In the genomic region with DNA sequence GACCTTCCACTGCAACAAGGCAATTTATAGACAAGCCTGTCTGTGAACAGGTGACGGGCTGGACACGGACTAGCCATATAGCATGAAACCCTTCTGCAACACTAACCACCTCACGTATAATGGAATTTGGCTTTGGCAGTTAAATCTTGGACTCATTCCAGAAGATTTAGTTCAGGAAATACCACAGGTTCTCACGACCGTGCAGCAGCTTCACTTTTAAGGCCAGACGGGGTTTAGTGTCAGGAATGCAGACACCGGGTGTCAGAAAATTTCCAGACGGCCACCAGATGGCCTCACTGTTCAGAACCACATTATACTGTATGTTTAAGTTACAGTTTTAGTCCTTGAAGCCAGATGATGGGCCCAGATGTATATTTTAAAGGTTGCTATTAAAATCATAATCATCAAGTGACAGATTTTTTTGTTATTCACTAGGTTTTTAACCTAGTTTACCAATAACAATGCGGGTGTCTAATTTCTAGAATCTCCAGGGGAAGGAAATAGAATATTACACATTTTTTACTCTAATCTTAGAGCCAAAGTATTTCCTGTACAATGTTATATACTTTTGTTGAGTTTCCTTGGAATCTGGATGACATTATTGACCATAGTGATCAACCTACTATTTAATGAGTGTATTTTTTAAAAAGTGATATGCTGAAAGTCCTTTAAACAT, we compare ENCODE assay signal across 8 cellular contexts.
DNase-seq lines count a peak whose midpoint lies in the region; ATAC-seq and TF ChIP-seq lines count a peak whose summit lies in the region.

No MANE protein-coding gene starts in this region.

- H3K36me3 Mint-ChIP-seq in endodermal cell (ENCODE audit: low read depth), result no peaks in the 10 kb centered on the region

- peak; percentile 70 for DNase-seq in CD1c-positive myeloid dendritic cell (ENCODE audit: extremely low spot score)
- DNase-seq in NCI-H526 (lab: John Stamatoyannopoulos, UW), result peak; percentile 33 to 71
- DNase-seq in activated CD4-positive, alpha-beta T cell treated with anti-CD3 and anti-CD28 coated beads, Interleukin-2, amount 50 U/mL, for 48 hours, result peak; percentile 61 to 67
- peak; percentile 90 for DNase-seq in endodermal cell
- peak; percentile 58 for DNase-seq in midbrain (lab: John Stamatoyannopoulos, UW)
- peak; percentile 8 to 50 (median 19) for DNase-seq in stimulated activated naive CD4-positive, alpha-beta T cell (lab: John Stamatoyannopoulos, UW)

- 23 to 39% methylated on average over 3 to 8 of the region's 9 CpGs for WGBS in endodermal cell (ENCODE audit: insufficient coverage in 1 of 2, insufficient read length in 1 of 2), 2 experiments

- peaks cover 8% of the 10 kb centered on the region for H3K9me3 ChIP-seq in endodermal cell (ENCODE audit: control insufficient read depth, low read length)

- H3K36me3 ChIP-seq in endodermal cell (ENCODE audit: control insufficient read depth, insufficient read depth, low read length), result no peaks in the 10 kb centered on the region

- no peak overlapping the region for H3K27ac ChIP-seq in endodermal cell (ENCODE audit: low read depth, low read length)

- H3K9ac ChIP-seq in endodermal cell (ENCODE audit: extremely low read depth, low read length, poor library complexity, severe bottlenecking), result no peak overlapping the region

- peak; percentile 85 for TF ChIP-seq CTCF in endodermal cell (conservative IDR thresholded peaks at IDR 0.05)

- H3K27ac Mint-ChIP-seq in endodermal cell, result no peak overlapping the region

- H3K4me3 Mint-ChIP-seq in endodermal cell, result no peak overlapping the region

- H3K4me3 ChIP-seq in endodermal cell (ENCODE audit: low read length), result no peak overlapping the region

- peak; percentile 82 for ATAC-seq in GM19328 (IDR thresholded peaks at IDR 0.05; ENCODE audit: unreplicated experiment)
- ATAC-seq in HG03442 (IDR thresholded peaks at IDR 0.05; ENCODE audit: unreplicated experiment), result peak; percentile 85

- H3K9me3 Mint-ChIP-seq in endodermal cell, result no peaks in the 10 kb centered on the region

- no peaks in the 10 kb centered on the region for H3K27me3 Mint-ChIP-seq in endodermal cell (ENCODE audit: insufficient read depth)

- H3K27me3 ChIP-seq in endodermal cell (ENCODE audit: control insufficient read depth, insufficient read depth, low read length, poor library complexity, severe bottlenecking), result no peaks in the 10 kb centered on the region

- H3K4me1 ChIP-seq in endodermal cell (ENCODE audit: control insufficient read depth, insufficient read depth, low read length), result peaks cover 2% of the 10 kb centered on the region

- H3K4me1 Mint-ChIP-seq in endodermal cell, result peaks cover 1% of the 10 kb centered on the region

Comparison
In these comparisons a context has a peak if more than half of its experiments do, and no peak if none do; other contexts are left out.
1. DNase-seq: peak in every context shown above with its lines; median percentile 90 in endodermal cell; 70 in CD1c-positive myeloid dendritic cell; 64 in activated CD4-positive, alpha-beta T cell treated with anti-CD3 and anti-CD28 coated beads, Interleukin-2, amount 50 U/mL, for 48 hours; 58 in midbrain; 52 in NCI-H526; 19 in stimulated activated naive CD4-positive, alpha-beta T cell.